Comparison of ENCODE assay signal across 10 cellular contexts in the genomic region with DNA sequence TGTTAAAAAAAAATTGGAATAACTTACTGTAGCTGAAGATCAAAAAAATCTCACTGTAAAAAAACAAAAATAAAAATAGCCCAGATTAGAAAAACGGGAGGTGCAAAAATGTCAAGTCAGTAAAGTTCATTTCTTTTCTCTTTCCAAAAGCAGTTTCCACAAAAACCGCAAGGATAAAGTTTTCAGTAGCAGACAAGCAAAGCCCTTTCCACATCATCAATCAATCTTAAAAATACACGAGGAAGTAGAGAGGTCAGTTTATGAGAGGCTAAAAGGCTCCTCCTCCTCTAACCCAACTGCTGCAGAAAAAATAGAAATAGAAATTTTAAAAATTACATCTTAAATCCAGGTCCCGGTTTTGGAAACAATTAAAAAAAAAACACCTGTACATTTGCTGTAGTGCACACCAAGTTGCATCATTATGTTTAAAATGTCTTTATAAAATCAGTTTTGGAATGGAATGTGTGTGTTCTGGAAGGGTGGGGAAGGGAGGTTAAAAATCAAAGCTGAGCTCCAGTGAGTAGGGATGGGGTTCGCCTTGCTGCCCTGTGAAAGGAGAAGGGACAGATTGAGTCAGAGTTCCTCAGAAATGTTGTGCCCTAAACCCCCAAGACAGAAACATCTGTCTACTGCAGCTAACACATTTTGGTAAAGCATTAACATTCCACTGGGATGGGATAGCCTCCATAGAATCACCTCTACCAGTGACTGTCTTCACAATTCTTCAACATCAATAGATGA. TPM values are rescaled to one million over a fixed set of nuclear protein-coding genes. Genes with fewer than 3 reads are reported as not detected.
DNase-seq lines count a peak whose midpoint lies in the region; ATAC-seq and TF ChIP-seq lines count a peak whose summit lies in the region.
"Had no signal": no experiment of that assay in that cellular context is flagged by ENCODE, and none has a peak within 500 bp of the region (broad histone marks: within the 10 kb centered on the region; RNA-seq: fewer than 3 reads in every experiment).

No MANE protein-coding gene starts in this region.

- intact Hi-C loops in stomach (cut with DNase I; ENCODE audit: low total_unique reads): no loop called here

- H3K36me3 Mint-ChIP-seq in activated CD8-positive, alpha-beta memory T cell treated with anti-CD3 and anti-CD28 coated beads, Interleukin-2, amount 10 ng/mL, durations not matched to agents 7 days and 5 days: peaks cover 84% of the 10 kb centered on the region

- H3K27ac Mint-ChIP-seq in activated CD8-positive, alpha-beta memory T cell treated with anti-CD3 and anti-CD28 coated beads, Interleukin-2, amount 10 ng/mL, durations not matched to agents 7 days and 5 days: peak overlapping the region; percentile 100

- H3K4me3 Mint-ChIP-seq in activated CD8-positive, alpha-beta memory T cell treated with anti-CD3 and anti-CD28 coated beads, Interleukin-2, amount 10 ng/mL, durations not matched to agents 7 days and 5 days: peak overlapping the region; percentile 98

- peak; percentile 5 for ATAC-seq in activated CD8-positive, alpha-beta memory T cell treated with anti-CD3 and anti-CD28 coated beads, Interleukin-2, amount 10 ng/mL, durations not matched to agents 7 days and 5 days
- ATAC-seq in SK-N-SH treated with all-trans-retinoic acid at 6 μM for 48 hours (peak; percentile 7; the same call in 2 of the 3 replicates), GM18873 (IDR thresholded peaks at IDR 0.05; ENCODE audit: low FRiP score, unreplicated experiment) (no peak), HG03045 (IDR thresholded peaks at IDR 0.05; ENCODE audit: unreplicated experiment) (no peak)

- H3K9me3 ChIP-seq in stomach: no peaks in the 10 kb centered on the region

- no peak for TF ChIP-seq EP300 in stomach (IDR thresholded peaks at IDR 0.05)

- peaks cover 74% of the 10 kb centered on the region for H3K4me1 Mint-ChIP-seq in activated CD8-positive, alpha-beta memory T cell treated with anti-CD3 and anti-CD28 coated beads, Interleukin-2, amount 10 ng/mL, durations not matched to agents 7 days and 5 days

- peak overlapping the region in 3 of 5 donors; percentile 34 to 97 (median 59) for H3K27ac ChIP-seq in stomach
- H3K27ac ChIP-seq: C4-2B had no signal

- no peak for DNase-seq in activated CD8-positive, alpha-beta memory T cell treated with anti-CD3 and anti-CD28 coated beads, Interleukin-2, amount 10 ng/mL, durations not matched to agents 7 days and 5 days
- DNase-seq in activated CD8-positive, alpha-beta memory T cell treated with anti-CD3 and anti-CD28 coated beads for 24 hours: no peak
- DNase-seq in fibroblast of peridontal ligament (ENCODE audit: extremely low read depth): peak; percentile 51
- no peak for DNase-seq in stomach
- no peak for DNase-seq in NCI-H510A treated with DMSO at 0.1 percent for 48 hours (lab: John Stamatoyannopoulos, UW)

- WGBS in stomach, 5 donors: 11 to 13% (median 12%) methylated on average over 5 of the region's 5 CpGs

- TF ChIP-seq POLR2A in stomach (IDR thresholded peaks at IDR 0.05): no peak

- no peaks in the 10 kb centered on the region for H3K9me3 Mint-ChIP-seq in activated CD8-positive, alpha-beta memory T cell treated with anti-CD3 and anti-CD28 coated beads, Interleukin-2, amount 10 ng/mL, durations not matched to agents 7 days and 5 days (ENCODE audit: low read depth)

- peaks cover 65 to 96% (median 80%) of the 10 kb centered on the region in 4 donors for H3K4me1 ChIP-seq in stomach

- no peaks in the 10 kb centered on the region for H3K27me3 Mint-ChIP-seq in activated CD8-positive, alpha-beta memory T cell treated with anti-CD3 and anti-CD28 coated beads, Interleukin-2, amount 10 ng/mL, durations not matched to agents 7 days and 5 days

- H3K27me3 ChIP-seq in stomach: no peaks in the 10 kb centered on the region

- H3K4me3 ChIP-seq in stomach: peak overlapping the region in 2 of 4 donors; percentile 24 to 76

- H3K36me3 ChIP-seq in stomach: peaks cover 28 to 80% (median 70%) of the 10 kb centered on the region in 4 donors

- no peak for TF ChIP-seq CTCF in stomach (IDR thresholded peaks at IDR 0.05)

- CTCF ChIA-PET in activated CD8-positive, alpha-beta memory T cell treated with anti-CD3 and anti-CD28 coated beads, Interleukin-2, amount 10 ng/mL, durations not matched to agents 7 days and 5 days (lab: Charles Lee): no interaction called here

TF ChIP-seq in SK-N-SH treated with all-trans-retinoic acid at 6 μM for 48 hours, 23 proteins besides CTCF, POLR2A, EP300 and RAD21 (continues in another document):
- TF ChIP-seq PPARA (CRISPR knock-in tag; IDR thresholded peaks at IDR 0.05; ENCODE audit: borderline replicate concordance) (no peak), ZC3H10 (CRISPR knock-in tag; IDR thresholded peaks at IDR 0.05) (no peak), OSR1 (CRISPR knock-in tag; IDR thresholded peaks at IDR 0.05) (no peak), TCF4 (CRISPR knock-in tag; IDR thresholded peaks at IDR 0.05; ENCODE audit: borderline replicate concordance) (no peak), ZFP3 (CRISPR knock-in tag; IDR thresholded peaks at IDR 0.05) (no peak), GLIS3 (CRISPR knock-in tag; IDR thresholded peaks at IDR 0.05) (no peak), RARB (CRISPR knock-in tag; IDR thresholded peaks at IDR 0.05) (no peak), CSDC2 (CRISPR knock-in tag; IDR thresholded peaks at IDR 0.05) (no peak)
- TF ChIP-seq, protein P1, sequence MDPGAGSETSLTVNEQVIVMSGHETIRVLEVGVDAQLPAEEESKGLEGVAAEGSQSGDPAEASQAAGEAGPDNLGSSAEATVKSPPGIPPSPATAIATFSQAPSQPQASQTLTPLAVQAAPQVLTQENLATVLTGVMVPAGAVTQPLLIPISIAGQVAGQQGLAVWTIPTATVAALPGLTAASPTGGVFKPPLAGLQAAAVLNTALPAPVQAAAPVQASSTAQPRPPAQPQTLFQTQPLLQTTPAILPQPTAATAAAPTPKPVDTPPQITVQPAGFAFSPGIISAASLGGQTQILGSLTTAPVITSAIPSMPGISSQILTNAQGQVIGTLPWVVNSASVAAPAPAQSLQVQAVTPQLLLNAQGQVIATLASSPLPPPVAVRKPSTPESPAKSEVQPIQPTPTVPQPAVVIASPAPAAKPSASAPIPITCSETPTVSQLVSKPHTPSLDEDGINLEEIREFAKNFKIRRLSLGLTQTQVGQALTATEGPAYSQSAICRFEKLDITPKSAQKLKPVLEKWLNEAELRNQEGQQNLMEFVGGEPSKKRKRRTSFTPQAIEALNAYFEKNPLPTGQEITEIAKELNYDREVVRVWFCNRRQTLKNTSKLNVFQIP (CRISPR knock-in tag; IDR thresholded peaks at IDR 0.05; ENCODE audit: borderline replicate concordance, low read depth): no peak
- TF ChIP-seq, protein P2, sequence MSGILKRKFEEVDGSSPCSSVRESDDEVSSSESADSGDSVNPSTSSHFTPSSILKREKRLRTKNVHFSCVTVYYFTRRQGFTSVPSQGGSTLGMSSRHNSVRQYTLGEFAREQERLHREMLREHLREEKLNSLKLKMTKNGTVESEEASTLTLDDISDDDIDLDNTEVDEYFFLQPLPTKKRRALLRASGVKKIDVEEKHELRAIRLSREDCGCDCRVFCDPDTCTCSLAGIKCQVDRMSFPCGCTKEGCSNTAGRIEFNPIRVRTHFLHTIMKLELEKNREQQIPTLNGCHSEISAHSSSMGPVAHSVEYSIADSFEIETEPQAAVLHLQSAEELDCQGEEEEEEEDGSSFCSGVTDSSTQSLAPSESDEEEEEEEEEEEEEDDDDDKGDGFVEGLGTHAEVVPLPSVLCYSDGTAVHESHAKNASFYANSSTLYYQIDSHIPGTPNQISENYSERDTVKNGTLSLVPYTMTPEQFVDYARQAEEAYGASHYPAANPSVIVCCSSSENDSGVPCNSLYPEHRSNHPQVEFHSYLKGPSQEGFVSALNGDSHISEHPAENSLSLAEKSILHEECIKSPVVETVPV (CRISPR knock-in tag; IDR thresholded peaks at IDR 0.05): no peak
- TF ChIP-seq, protein P3, sequence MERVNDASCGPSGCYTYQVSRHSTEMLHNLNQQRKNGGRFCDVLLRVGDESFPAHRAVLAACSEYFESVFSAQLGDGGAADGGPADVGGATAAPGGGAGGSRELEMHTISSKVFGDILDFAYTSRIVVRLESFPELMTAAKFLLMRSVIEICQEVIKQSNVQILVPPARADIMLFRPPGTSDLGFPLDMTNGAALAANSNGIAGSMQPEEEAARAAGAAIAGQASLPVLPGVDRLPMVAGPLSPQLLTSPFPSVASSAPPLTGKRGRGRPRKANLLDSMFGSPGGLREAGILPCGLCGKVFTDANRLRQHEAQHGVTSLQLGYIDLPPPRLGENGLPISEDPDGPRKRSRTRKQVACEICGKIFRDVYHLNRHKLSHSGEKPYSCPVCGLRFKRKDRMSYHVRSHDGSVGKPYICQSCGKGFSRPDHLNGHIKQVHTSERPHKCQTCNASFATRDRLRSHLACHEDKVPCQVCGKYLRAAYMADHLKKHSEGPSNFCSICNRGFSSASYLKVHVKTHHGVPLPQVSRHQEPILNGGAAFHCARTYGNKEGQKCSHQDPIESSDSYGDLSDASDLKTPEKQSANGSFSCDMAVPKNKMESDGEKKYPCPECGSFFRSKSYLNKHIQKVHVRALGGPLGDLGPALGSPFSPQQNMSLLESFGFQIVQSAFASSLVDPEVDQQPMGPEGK (CRISPR knock-in tag; IDR thresholded peaks at IDR 0.05; ENCODE audit: borderline replicate concordance): no peak

RNA-seq across cellular contexts. Expression of a gene that starts 5.8 kb away (rescaled TPM):
- total RNA-seq in activated CD8-positive, alpha-beta memory T cell treated with anti-CD3 and anti-CD28 coated beads, Interleukin-2, amount 10 ng/mL, durations not matched to agents 7 days and 5 days: 100 to 1,000 TPM; 718 to 921 TPM
- 100 to 1,000 TPM; 110 to 503 (median 282) TPM for total RNA-seq in stomach
- 100 to 1,000 TPM; 396 to 516 (median 409) TPM for polyA plus RNA-seq in stomach

RNA-seq across cellular contexts. Expression of a gene that starts 16.4 kb away (rescaled TPM):
- total RNA-seq in activated CD8-positive, alpha-beta memory T cell treated with anti-CD3 and anti-CD28 coated beads, Interleukin-2, amount 10 ng/mL, durations not matched to agents 7 days and 5 days: not detected
- total RNA-seq in stomach: under 1 TPM in 2 of 5 donors, not detected in 3; 0.29 to 0.58 TPM
- under 1 TPM in 2 of 3 donors, not detected in 1; 0.19 to 0.28 TPM for polyA plus RNA-seq in stomach
- total RNA-seq: cardiac septum had no signal

Comparison
In these comparisons a context has a peak if more than half of its experiments do, and no peak if none do; other contexts are left out.
1. ATAC-seq: peak in activated CD8-positive, alpha-beta memory T cell treated with anti-CD3 and anti-CD28 coated beads, Interleukin-2, amount 10 ng/mL, durations not matched to agents 7 days and 5 days (single experiment) and SK-N-SH treated with all-trans-retinoic acid at 6 μM for 48 hours (single experiment); none in GM18873 (single experiment) and HG03045 (single experiment).